ENCODE assay signal across 11 cellular contexts in genomic region chr13:99959538-99960230, GRCh38. TPM values are rescaled to one million over a fixed set of nuclear protein-coding genes. Genes with fewer than 3 reads are reported as not detected.
DNase-seq lines count a peak whose midpoint lies in the region; ATAC-seq and TF ChIP-seq lines count a peak whose summit lies in the region.
"Had no signal": no experiment of that assay in that cellular context is flagged by ENCODE, and none has a peak within 500 bp of the region (broad histone marks: within the 10 kb centered on the region; RNA-seq: fewer than 3 reads in every experiment).

No MANE protein-coding gene starts in this region.

- H3K9me3 Mint-ChIP-seq in activated naive CD8-positive, alpha-beta T cell treated with anti-CD3 and anti-CD28 coated beads, Interleukin-2, amount 50 U/mL, for 24 hours = no peaks in the 10 kb centered on the region

- H3K36me3 ChIP-seq in cardiac muscle cell (no peaks in the 10 kb centered on the region), right atrium auricular region (no peaks in the 10 kb centered on the region)
- H3K36me3 ChIP-seq: SJCRH30 had no signal

- no peak overlapping the region for H3K27ac Mint-ChIP-seq in activated naive CD8-positive, alpha-beta T cell treated with anti-CD3 and anti-CD28 coated beads, Interleukin-2, amount 50 U/mL, for 24 hours

- DNase-seq in cardiac muscle cell (ENCODE audit: low read depth in 1 of 2, low spot score in 1 of 2) (peak in 1 of 2 donors; percentile 9), right atrium auricular region (ENCODE audit: low spot score) (no peak), iris pigment epithelial cell (ENCODE audit: low read depth) (peak; percentile 18), iPS-NIHi7 (ENCODE audit: extremely low spot score) (no peak), HK-2 (ENCODE audit: unreplicated experiment) (no peak), GM19240 (ENCODE audit: insufficient read length, low spot score) (no peak)
- no peak for DNase-seq in activated naive CD8-positive, alpha-beta T cell treated with anti-CD3 and anti-CD28 coated beads, Interleukin-2, amount 50 U/mL, for 24 hours
- DNase-seq: DND-41, SJCRH30 had no signal

- ATAC-seq in activated naive CD8-positive, alpha-beta T cell treated with anti-CD3 and anti-CD28 coated beads, Interleukin-2, amount 50 U/mL, for 24 hours = no peak
- ATAC-seq: K562 had no signal

- H3K36me3 Mint-ChIP-seq in activated naive CD8-positive, alpha-beta T cell treated with anti-CD3 and anti-CD28 coated beads, Interleukin-2, amount 50 U/mL, for 24 hours (ENCODE audit: low read depth) = no peaks in the 10 kb centered on the region

- no peaks in the 10 kb centered on the region for H3K9me3 ChIP-seq in cardiac muscle cell (ENCODE audit: low read depth)
- H3K9me3 ChIP-seq in right atrium auricular region = no peaks in the 10 kb centered on the region
- H3K9me3 ChIP-seq: SJCRH30 had no signal

- peak; percentile 12 for TF ChIP-seq CTCF in cardiac muscle cell (IDR thresholded peaks at IDR 0.05; ENCODE audit: low read depth, low read length)
- no peak for TF ChIP-seq CTCF in right atrium auricular region (IDR thresholded peaks at IDR 0.05)

- peaks cover 86% of the 10 kb centered on the region for H3K27me3 Mint-ChIP-seq in activated naive CD8-positive, alpha-beta T cell treated with anti-CD3 and anti-CD28 coated beads, Interleukin-2, amount 50 U/mL, for 24 hours

- peak overlapping the region; percentile 42 for H3K4me3 Mint-ChIP-seq in activated naive CD8-positive, alpha-beta T cell treated with anti-CD3 and anti-CD28 coated beads, Interleukin-2, amount 50 U/mL, for 24 hours

- H3K27me3 ChIP-seq in cardiac muscle cell (peaks cover 91% of the 10 kb centered on the region), right atrium auricular region (peaks cover 69 to 71% of the 10 kb centered on the region in 2 donors)
- H3K27me3 ChIP-seq: SJCRH30 had no signal

- H3K27ac ChIP-seq in cardiac muscle cell (no peak overlapping the region), right atrium auricular region (no peak overlapping the region), temporal lobe (ENCODE audit: low read depth, low read length) (peak overlapping the region; percentile 73)
- H3K27ac ChIP-seq: SJCRH30 had no signal

- H3K4me1 ChIP-seq in cardiac muscle cell (ENCODE audit: low read depth) (no peaks in the 10 kb centered on the region), right atrium auricular region (peaks cover 0 to 33% of the 10 kb centered on the region in 2 donors)
- H3K4me1 ChIP-seq: SJCRH30 had no signal

- peaks cover 16% of the 10 kb centered on the region for H3K4me1 Mint-ChIP-seq in activated naive CD8-positive, alpha-beta T cell treated with anti-CD3 and anti-CD28 coated beads, Interleukin-2, amount 50 U/mL, for 24 hours

- H3K4me3 ChIP-seq in cardiac muscle cell = peak overlapping the region; percentile 23
- H3K4me3 ChIP-seq in right atrium auricular region = no peak overlapping the region
- H3K4me3 ChIP-seq: K562, SJCRH30 had no signal

RNA-seq across cellular contexts. Expression of gene ZIC5, which starts 11.9 kb away (rescaled TPM):
- total RNA-seq in cardiac muscle cell (0.56 and 0.69 TPM in 2 replicates), right atrium auricular region (not detected), temporal lobe (2.0 TPM)
- polyA plus RNA-seq in cardiac muscle cell = 0.22 and 0.85 TPM in 2 replicates

RNA-seq across cellular contexts. Expression of gene ZIC2, which starts 21.9 kb away (rescaled TPM):
- total RNA-seq in cardiac muscle cell (0.06 and 0.11 TPM in 2 replicates), right atrium auricular region (under 1 TPM in 1 of 2 donors, not detected in 1; 0.08 TPM), temporal lobe (4.4 TPM)
- 0.21 TPM in 1 of 2 replicates, not detected in the other for polyA plus RNA-seq in cardiac muscle cell
